ENCODE assay signal across 16 cellular contexts in genomic region chr2:162245051-162245450, GRCh38. TPM values are rescaled to one million over a fixed set of nuclear protein-coding genes. Genes with fewer than 3 reads are reported as not detected.
DNase-seq lines count a peak whose midpoint lies in the region; ATAC-seq and TF ChIP-seq lines count a peak whose summit lies in the region.
"Had no signal": no experiment of that assay in that cellular context is flagged by ENCODE, and none has a peak within 500 bp of the region (broad histone marks: within the 10 kb centered on the region; RNA-seq: fewer than 3 reads in every experiment).

No MANE protein-coding gene starts in this region.

- POLR2A ChIA-PET in activated CD8-positive, alpha-beta T cell treated with anti-CD3 and anti-CD28 coated beads for 36 hours (lab: Charles Lee), result no interaction called here

- peak; percentile 3 for ATAC-seq in RWPE2 (ENCODE audit: low read depth)
- ATAC-seq in activated CD8-positive, alpha-beta T cell treated with anti-CD3 and anti-CD28 coated beads for 36 hours, result no peak
- ATAC-seq: activated CD4-positive, alpha-beta T cell treated with anti-CD3 and anti-CD28 coated beads for 36 hours; left colon had no signal

- H3K9me3 ChIP-seq in RWPE2 (ENCODE audit: severe bottlenecking) (no peaks in the 10 kb centered on the region), muscle layer of colon (ENCODE audit: low read length) (no peaks in the 10 kb centered on the region), uterus (no peaks in the 10 kb centered on the region)
- H3K9me3 ChIP-seq: Caco-2 had no signal

- intact Hi-C loops in dorsolateral prefrontal cortex (cut with DNase I), result no loop called here
- intact Hi-C loops in uterus (cut with DNase I; ENCODE audit: low total_unique reads), result no loop called here
- intact Hi-C loops in activated CD8-positive, alpha-beta T cell treated with anti-CD3 and anti-CD28 coated beads for 36 hours (cut with micrococcal nuclease), result no loop called here

- H3K4me1 ChIP-seq in RWPE2 (ENCODE audit: insufficient read depth, poor library complexity, severe bottlenecking) (peaks cover 58% of the 10 kb centered on the region), muscle layer of colon (ENCODE audit: insufficient read depth, low read length) (peaks cover 33% of the 10 kb centered on the region), uterus (peaks cover 0 to 7% of the 10 kb centered on the region in 2 donors)
- H3K4me1 ChIP-seq: Caco-2, parathyroid adenoma had no signal

- no peak overlapping the region for H3K27ac Mint-ChIP-seq in activated CD8-positive, alpha-beta T cell treated with anti-CD3 and anti-CD28 coated beads for 36 hours
- H3K27ac Mint-ChIP-seq: activated CD4-positive, alpha-beta T cell treated with anti-CD3 and anti-CD28 coated beads for 36 hours; stimulated activated naive CD8-positive, alpha-beta T cell treated with anti-CD3 and anti-CD28 coated beads, Interleukin-15, Interleukin-2, amounts not matched to agents 100 ng/mL and 50 ng/mL, for 24 hours had no signal

- H3K4me3 ChIP-seq in RWPE2 (ENCODE audit: severe bottlenecking) (no peak overlapping the region), dorsolateral prefrontal cortex (no peak overlapping the region), muscle layer of colon (ENCODE audit: low read depth in 1 of 2, low read length in 2 of 2) (no peak overlapping the region), uterus (no peak overlapping the region)

- H3K4me3 Mint-ChIP-seq in activated CD8-positive, alpha-beta T cell treated with anti-CD3 and anti-CD28 coated beads for 36 hours, result no peak overlapping the region
- H3K4me3 Mint-ChIP-seq: activated CD4-positive, alpha-beta T cell treated with anti-CD3 and anti-CD28 coated beads for 36 hours; stimulated activated naive CD8-positive, alpha-beta T cell treated with anti-CD3 and anti-CD28 coated beads, Interleukin-15, Interleukin-2, amounts not matched to agents 100 ng/mL and 50 ng/mL, for 24 hours had no signal

- TF ChIP-seq POLR2A in uterus (IDR thresholded peaks at IDR 0.05), result no peak

- H3K27me3 ChIP-seq in RWPE2 (ENCODE audit: insufficient read depth, poor library complexity, severe bottlenecking) (no peaks in the 10 kb centered on the region), dorsolateral prefrontal cortex (no peaks in the 10 kb centered on the region), muscle layer of colon (ENCODE audit: control insufficient read depth in 1 of 2, insufficient read depth in 2 of 2, low read length in 2 of 2) (no peaks in the 10 kb centered on the region), uterus (no peaks in the 10 kb centered on the region)

- H3K27me3 Mint-ChIP-seq in activated CD8-positive, alpha-beta T cell treated with anti-CD3 and anti-CD28 coated beads for 36 hours, result peaks cover 17% of the 10 kb centered on the region

- no peaks in the 10 kb centered on the region for H3K36me3 Mint-ChIP-seq in activated CD8-positive, alpha-beta T cell treated with anti-CD3 and anti-CD28 coated beads for 36 hours (ENCODE audit: low read depth)

- no peak overlapping the region for H3K9ac ChIP-seq in muscle layer of colon (ENCODE audit: low read length)
- H3K9ac ChIP-seq: parathyroid adenoma had no signal

- H3K27ac ChIP-seq in RWPE2 (ENCODE audit: poor library complexity, severe bottlenecking) (peak overlapping the region; percentile 100), dorsolateral prefrontal cortex (peak overlapping the region in 40 of 59 donors; percentile 1 to 84 (median 50)), muscle layer of colon (ENCODE audit: low read depth, low read length) (peak overlapping the region; percentile 44), uterus (peak overlapping the region; percentile 76 to 77)
- H3K27ac ChIP-seq: parathyroid adenoma had no signal

- H3K4me1 Mint-ChIP-seq in activated CD8-positive, alpha-beta T cell treated with anti-CD3 and anti-CD28 coated beads for 36 hours (ENCODE audit: low read depth), result no peaks in the 10 kb centered on the region
- H3K4me1 Mint-ChIP-seq: activated CD4-positive, alpha-beta T cell treated with anti-CD3 and anti-CD28 coated beads for 36 hours had no signal

- no peak for TF ChIP-seq CTCF in RWPE2 (IDR thresholded peaks at IDR 0.05; ENCODE audit: poor library complexity, severe bottlenecking)
- no peak for TF ChIP-seq CTCF in dorsolateral prefrontal cortex (IDR thresholded peaks at IDR 0.05 in 54 of 56, conservative IDR thresholded peaks at IDR 0.05 in 2 of 56; ENCODE audit: low read depth in 1 of 56, partially characterized antibody in 56 of 56)
- no peak for TF ChIP-seq CTCF in uterus (IDR thresholded peaks at IDR 0.05)
- no peak for TF ChIP-seq CTCF in activated CD8-positive, alpha-beta T cell treated with anti-CD3 and anti-CD28 coated beads for 36 hours (IDR thresholded peaks at IDR 0.05)

- DNase-seq in RWPE2 (ENCODE audit: low spot score) (no peak), dorsolateral prefrontal cortex (no peak), uterus (no peak), SHP77 (lab: John Stamatoyannopoulos, UW) (no peak), SK-N-DZ (ENCODE audit: low spot score) (no peak)
- DNase-seq in activated CD8-positive, alpha-beta T cell treated with anti-CD3 and anti-CD28 coated beads for 36 hours, result no peak
- DNase-seq: activated CD4-positive, alpha-beta T cell treated with anti-CD3 and anti-CD28 coated beads for 36 hours; Caco-2; cerebellar nuclear complex; left colon; NCI-H187; NK-92 treated with Interleukin-12 subunit alpha and Interleukin-12 subunit beta, amount 100 ng/mL, for 24 hours; stimulated activated CD4-positive, alpha-beta T cell treated with anti-CD3 and anti-CD28 coated beads, Interleukin-2, amount 100 ng/mL, for 48 hours had no signal

- H3K36me3 ChIP-seq in RWPE2 (ENCODE audit: low read depth), result no peaks in the 10 kb centered on the region; the same call in 1 of the 2 replicates
- no peaks in the 10 kb centered on the region for H3K36me3 ChIP-seq in muscle layer of colon (ENCODE audit: insufficient read depth, low read length)
- H3K36me3 ChIP-seq in uterus, result no peaks in the 10 kb centered on the region

- CTCF ChIA-PET in activated CD8-positive, alpha-beta T cell treated with anti-CD3 and anti-CD28 coated beads for 36 hours (lab: Charles Lee), result no interaction called here

- no peaks in the 10 kb centered on the region for H3K9me3 Mint-ChIP-seq in activated CD8-positive, alpha-beta T cell treated with anti-CD3 and anti-CD28 coated beads for 36 hours

RNA-seq across cellular contexts. Expression of gene FAP, which starts 1.8 kb away (rescaled TPM):
- total RNA-seq in dorsolateral prefrontal cortex (10 to 100 TPM in 34 of 120 experiments, 1 to 10 TPM in 86; 2.4 to 20.2 (median 8.2) TPM), uterus (100 to 1,000 TPM in 1 of 4 donors, 10 to 100 TPM in 3; 10.5 to 167 (median 25.9) TPM)
- polyA plus RNA-seq in SK-N-DZ (2014; cell fraction: cytosol; rRNA removed), result not detected in 2 replicates
- polyA plus RNA-seq in SK-N-DZ (2014; cell fraction: nucleus; rRNA removed), result not detected in 2 replicates
- not detected for total RNA-seq in activated CD8-positive, alpha-beta T cell treated with anti-CD3 and anti-CD28 coated beads for 36 hours
- total RNA-seq: activated CD4-positive, alpha-beta T cell treated with anti-CD3 and anti-CD28 coated beads for 36 hours; Caco-2 had no signal

Comparison
In these comparisons a context has a peak if more than half of its experiments do, and no peak if none do; other contexts are left out.
1. H3K27ac ChIP-seq: peak in every context shown above with its lines; median percentile 100 in RWPE2; 76 in uterus; 50 in dorsolateral prefrontal cortex; 44 in muscle layer of colon.